ENCODE assay signal across 11 cellular contexts in the genomic region with DNA sequence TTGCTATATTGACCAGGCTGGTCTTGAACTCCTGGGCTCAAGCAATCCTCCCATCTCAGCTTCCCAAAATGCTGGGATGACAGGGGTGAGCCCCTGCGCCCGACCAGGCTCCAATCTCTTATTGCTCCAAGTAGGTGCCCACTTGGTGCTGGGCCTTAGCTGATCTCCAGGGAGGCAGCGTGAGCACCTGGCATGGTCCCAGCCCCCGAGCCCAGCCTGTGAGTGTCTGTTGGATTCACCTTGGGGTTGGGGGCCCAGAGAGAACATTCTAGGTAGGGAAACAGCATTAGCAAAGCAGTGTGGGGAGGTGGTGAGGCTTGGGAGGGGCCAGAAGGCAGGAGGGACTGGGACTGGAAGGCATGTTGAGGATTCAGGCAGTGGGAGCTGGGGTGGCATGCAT. TPM values are rescaled to one million over a fixed set of nuclear protein-coding genes. Genes with fewer than 3 reads are reported as not detected.
DNase-seq lines count a peak whose midpoint lies in the region; ATAC-seq, FAIRE-seq and TF ChIP-seq lines count a peak whose summit lies in the region.
"Had no signal": no experiment of that assay in that cellular context is flagged by ENCODE, and none has a peak within 500 bp of the region (broad histone marks: within the 10 kb centered on the region; RNA-seq: fewer than 3 reads in every experiment).

No MANE protein-coding gene starts in this region.

- no peak for TF ChIP-seq EP300 in K562 (IDR thresholded peaks at IDR 0.05; ENCODE audit: low read length)

- H4K20me1 ChIP-seq in BLaER1 treated with 17β-estradiol and CSF1 and Interleukin-3, amounts not matched to agents 10 nM and 100 nM = peaks cover 0 to 81% (median 30%) of the 10 kb centered on the region in 11 experiments; a peak in 12 of 22 replicates
- H4K20me1 ChIP-seq in DND-41 (ENCODE audit: insufficient read depth, low read length) (peaks cover 66% of the 10 kb centered on the region), K562 (replicated peaks; ENCODE audit: control insufficient read depth, insufficient read depth, low read length) (peaks cover 7% of the 10 kb centered on the region; the same call in 1 of the 2 replicates)

- ATAC-seq in DND-41 (ENCODE audit: insufficient read depth, low read depth) (no peak), K562 (no peak)

- TF ChIP-seq RAD21 in K562 (CRISPR knock-in tag; conservative IDR thresholded peaks at IDR 0.05 in 1 of 2, IDR thresholded peaks at IDR 0.05 in 1 of 2) = no peak

- CTCF ChIA-PET in K562 (lab: Yijun Ruan, JAX; ENCODE audit: low intra/inter-chr PET ratio) = no interaction called here

- peaks cover 4% of the 10 kb centered on the region for H3K36me3 Mint-ChIP-seq in neural crest cell (ENCODE audit: low read depth)

- peaks cover 16% of the 10 kb centered on the region for H3K4me1 Mint-ChIP-seq in neural crest cell

- no peaks in the 10 kb centered on the region for H3K27me3 Mint-ChIP-seq in neural crest cell (ENCODE audit: low read depth)

- no TSS peak for BruUV-seq in K562 (replicated peaks; lab: Mats Ljungman, UMichigan)

- H3K9me3 Mint-ChIP-seq in neural crest cell = no peaks in the 10 kb centered on the region

- WGBS in K562 (ENCODE audit: insufficient coverage, low coverage, missing lambda C conversion rate) = 63% methylated on average over 3 of the region's 4 CpGs

- H3K9ac ChIP-seq in BLaER1 treated with 17β-estradiol and CSF1 and Interleukin-3, amounts not matched to agents 10 nM and 100 nM = peak overlapping the region; percentile 48 to 91 (median 85); a peak in 20 of 22 replicates
- H3K9ac ChIP-seq in DND-41 (ENCODE audit: low read depth, low read length) (no peak overlapping the region), K562 (ENCODE audit: insufficient read depth in 1 of 2, low read depth in 2 of 2, low read length in 2 of 2) (no peak overlapping the region)

- in situ Hi-C loops in K562 (cut with MboI) = no loop called here

- POLR2A ChIA-PET in K562 (lab: Yijun Ruan, JAX) = no interaction called here

- H3K36me3 ChIP-seq in BLaER1 treated with 17β-estradiol and CSF1 and Interleukin-3, amounts not matched to agents 10 nM and 100 nM = peaks cover 34 to 79% (median 71%) of the 10 kb centered on the region in 11 experiments
- H3K36me3 ChIP-seq in DND-41 (ENCODE audit: insufficient read depth, low read length) = peaks cover 56% of the 10 kb centered on the region
- peaks cover 71% of the 10 kb centered on the region for H3K36me3 ChIP-seq in K562 (ENCODE audit: control insufficient read depth, insufficient read depth, low read length)
- H3K36me3 ChIP-seq in uterus = no peaks in the 10 kb centered on the region

- H3K27me3 ChIP-seq in BLaER1 treated with 17β-estradiol and CSF1 and Interleukin-3, amounts not matched to agents 10 nM and 100 nM = no peaks in the 10 kb centered on the region
- H3K27me3 ChIP-seq in DND-41 (ENCODE audit: insufficient read depth, low read length, poor library complexity) (no peaks in the 10 kb centered on the region), K562 (ENCODE audit: control insufficient read depth in 2 of 2, insufficient read depth in 2 of 2, low read length in 2 of 2) (no peaks in the 10 kb centered on the region), uterus (no peaks in the 10 kb centered on the region)
- H3K27me3 ChIP-seq: SJCRH30 had no signal

- H3K79me2 ChIP-seq in DND-41 (ENCODE audit: insufficient read depth, low read length) (peaks cover 75% of the 10 kb centered on the region), K562 (ENCODE audit: control insufficient read depth, insufficient read depth, low read length) (peaks cover 73% of the 10 kb centered on the region)

- H3K27ac ChIP-seq in BLaER1 treated with 17β-estradiol and CSF1 and Interleukin-3, amounts not matched to agents 10 nM and 100 nM = peak overlapping the region; percentile 43 to 99 (median 97); a peak in 21 of 22 replicates
- H3K27ac ChIP-seq in DND-41 (ENCODE audit: low read length) = peak overlapping the region; percentile 42; the same call in 1 of the 2 replicates
- H3K27ac ChIP-seq in K562 (ENCODE audit: extremely low read depth, low read depth, low read length) = no peak overlapping the region
- H3K27ac ChIP-seq in uterus = peak overlapping the region in 1 of 2 donors; percentile 17
- H3K27ac ChIP-seq: SJCRH30 had no signal

- no peaks in the 10 kb centered on the region for H3K9me3 ChIP-seq in BLaER1 treated with 17β-estradiol and CSF1 and Interleukin-3, amounts not matched to agents 10 nM and 100 nM (replicated peaks in 1 of 11)
- H3K9me3 ChIP-seq in DND-41 (ENCODE audit: insufficient read depth, low read length, severe bottlenecking) = no peaks in the 10 kb centered on the region
- no peaks in the 10 kb centered on the region for H3K9me3 ChIP-seq in K562 (replicated peaks; ENCODE audit: control insufficient read depth, insufficient read depth, low read depth, low read length)
- no peaks in the 10 kb centered on the region for H3K9me3 ChIP-seq in uterus
- H3K9me3 ChIP-seq: SJCRH30 had no signal

- peaks cover 8% of the 10 kb centered on the region for H3K9me1 ChIP-seq in K562 (ENCODE audit: control insufficient read depth, insufficient read depth, low read length)

- intact Hi-C loops in K562 (cut with micrococcal nuclease) (no loop called here), uterus (cut with DNase I; ENCODE audit: low total_unique reads) (no loop called here)

- H3K4me3 ChIP-seq in BLaER1 treated with 17β-estradiol and CSF1 and Interleukin-3, amounts not matched to agents 10 nM and 100 nM = peak overlapping the region in 5 of 10 experiments; percentile 2 to 59 (median 16); a peak in 5 of 20 replicates
- no peak overlapping the region for H3K4me3 ChIP-seq in DND-41 (ENCODE audit: low read depth in 1 of 2, low read length in 2 of 2)
- no peak overlapping the region for H3K4me3 ChIP-seq in K562
- H3K4me3 ChIP-seq in uterus = no peak overlapping the region
- H3K4me3 ChIP-seq: SJCRH30, smooth muscle cell had no signal

- TF ChIP-seq POLR2A in K562 (conservative IDR thresholded peaks at IDR 0.05) (no peak), uterus (IDR thresholded peaks at IDR 0.05) (no peak)

- DNase-seq in DND-41 = no peak
- no peak for DNase-seq in K562 (ENCODE audit: extremely low read depth in 1 of 4, low spot score in 3 of 4)
- no peak for DNase-seq in neural crest cell (ENCODE audit: low read depth, low spot score)
- DNase-seq in AML-193 (lab: John Stamatoyannopoulos, UW) = no peak
- no peak for DNase-seq in uterus
- DNase-seq in AG20443 (ENCODE audit: low spot score) = no peak
- no peak for DNase-seq in NAMALWA (ENCODE audit: low spot score)
- DNase-seq: midbrain, SJCRH30 had no signal

- FAIRE-seq in K562 (lab: Jason Lieb, UNC) = no peak

- H2AFZ ChIP-seq in DND-41 (ENCODE audit: low read depth, low read length) = no peak overlapping the region
- no peak overlapping the region for H2AFZ ChIP-seq in K562 (ENCODE audit: low read depth, low read length)

- peak overlapping the region; percentile 82 to 91 (median 87) for H3K4me2 ChIP-seq in BLaER1 treated with 17β-estradiol and CSF1 and Interleukin-3, amounts not matched to agents 10 nM and 100 nM
- H3K4me2 ChIP-seq in DND-41 (ENCODE audit: insufficient read depth, low read length) = no peak overlapping the region
- no peak overlapping the region for H3K4me2 ChIP-seq in K562 (ENCODE audit: insufficient read depth, low read length)
- H3K4me2 ChIP-seq: smooth muscle cell had no signal

- no peak for TF ChIP-seq CTCF in DND-41 (IDR thresholded peaks at IDR 0.05; ENCODE audit: borderline replicate concordance, extremely low read depth, low read length, poor library complexity, severe bottlenecking)
- no peak for TF ChIP-seq CTCF in K562 (IDR thresholded peaks at IDR 0.05 in 2 of 3, conservative IDR thresholded peaks at IDR 0.05 in 1 of 3; ENCODE audit: insufficient read depth in 2 of 3, low read depth in 1 of 3, low read length in 3 of 3)
- no peak for TF ChIP-seq CTCF in neural crest cell (conservative IDR thresholded peaks at IDR 0.05)
- TF ChIP-seq CTCF in uterus (IDR thresholded peaks at IDR 0.05) = no peak

- H3K27ac Mint-ChIP-seq in neural crest cell (ENCODE audit: unreplicated experiment) = peak overlapping the region; percentile 67

- peaks cover 95 to 100% (median 97%) of the 10 kb centered on the region in 10 experiments for H3K4me1 ChIP-seq in BLaER1 treated with 17β-estradiol and CSF1 and Interleukin-3, amounts not matched to agents 10 nM and 100 nM
- peaks cover 27% of the 10 kb centered on the region for H3K4me1 ChIP-seq in DND-41 (ENCODE audit: insufficient read depth, low read length)
- peaks cover 3 to 31% of the 10 kb centered on the region in 2 experiments; a peak in 4 of 5 replicates for H3K4me1 ChIP-seq in K562 (replicated peaks in 1 of 2; ENCODE audit: control insufficient read depth in 2 of 2, insufficient read depth in 2 of 2, low read length in 2 of 2)
- H3K4me1 ChIP-seq in uterus = peaks cover 0 to 9% of the 10 kb centered on the region in 2 donors
- H3K4me1 ChIP-seq: SJCRH30 had no signal

- H3K4me3 Mint-ChIP-seq in neural crest cell = no peak overlapping the region

TF ChIP-seq in K562, 482 proteins besides CTCF, POLR2A, EP300 and RAD21 (continues in another document):
- TF ChIP-seq BRF1 (IDR thresholded peaks at IDR 0.05; ENCODE audit: borderline replicate concordance, extremely low read depth, insufficient read length) (no peak), BHLHE40 (IDR thresholded peaks at IDR 0.05; ENCODE audit: low read length) (no peak), RBM22 (IDR thresholded peaks at IDR 0.05; ENCODE audit: low read depth, low read length, poor library complexity, severe bottlenecking) (peak; percentile 42), FOXK1 (CRISPR knock-in tag; IDR thresholded peaks at IDR 0.05; ENCODE audit: borderline replicate concordance) (no peak)

RNA-seq across cellular contexts. Expression of gene DNM2, which starts 45.5 kb away (rescaled TPM):
- 612 and 1,251 TPM in 2 replicates for total RNA-seq in K562 (2011; cell fraction: chromatin; rRNA removed; ENCODE audit: low replicate concordance)
- 540 and 557 TPM in 2 replicates for total RNA-seq in K562 (2011; cell fraction: nucleolus; rRNA removed)
- total RNA-seq in K562 (2011; cell fraction: nucleoplasm; rRNA removed) = 513 and 610 TPM in 2 replicates
- total RNA-seq in K562 (2014; rRNA removed) (77.1 and 94.4 TPM in 2 replicates), K562 (2014; rRNA removed; fragmentation: Illumina TruSeq; extraction: Trizol) (53.2 and 53.5 TPM in 2 replicates), K562 (2015; rRNA removed; fragmentation: Illumina TruSeq; extraction: Trizol) (66.6 and 67.2 TPM in 2 replicates), K562 (2021) (153 and 161 TPM in 2 replicates), neural crest cell (117 TPM in 2 replicates), uterus (100 to 1,000 TPM in 2 of 4 donors, 10 to 100 TPM in 2; 46.8 to 150 (median 86.0) TPM)
- polyA plus RNA-seq in K562 (2011; rRNA removed) (72.6 and 122 TPM in 2 replicates), K562 (2014; fragmentation: Illumina TruSeq; extraction: Trizol) (93.5 and 112 TPM in 2 replicates), K562 (2014; fragmentation: Nextera tagmentation; extraction: Ambion mirVana) (1 to 10 TPM; 2.2 to 2.4 TPM), K562 (2014; rRNA removed) (88.8 and 104 TPM in 2 replicates)
- 66.0 and 77.5 TPM in 2 replicates for polyA plus RNA-seq in K562 (2011; cell fraction: cytosol; rRNA removed)
- 343 and 372 TPM in 2 replicates for polyA plus RNA-seq in K562 (2011; cell fraction: nucleus; rRNA removed)
- polyA plus RNA-seq in K562 (2012) = 121 and 177 TPM in 2 replicates
- polyA minus RNA-seq in K562 (2011; rRNA and poly(A)+ RNA removed) = 138 and 139 TPM in 2 replicates
- 108 and 150 TPM in 2 replicates for polyA minus RNA-seq in K562 (2011; cell fraction: cytosol; rRNA and poly(A)+ RNA removed)
- 314 and 488 TPM in 2 replicates for polyA minus RNA-seq in K562 (2011; cell fraction: nucleus; rRNA and poly(A)+ RNA removed)

Comparison
In these comparisons a context has a peak if more than half of its experiments do, and no peak if none do; other contexts are left out.
1. H3K4me2 ChIP-seq: peak in BLaER1 treated with 17β-estradiol and CSF1 and Interleukin-3, amounts not matched to agents 10 nM and 100 nM (11 of 11); none in DND-41 (single experiment) and K562 (single experiment).
2. H3K9ac ChIP-seq: peak in BLaER1 treated with 17β-estradiol and CSF1 and Interleukin-3, amounts not matched to agents 10 nM and 100 nM (11 of 11); none in DND-41 (single experiment) and K562 (0 of 2).